Comparison of ENCODE assay signal across 1 cellular context in genomic region chr6:3724451-3725144, GRCh38.
TF ChIP-seq lines count a peak whose summit lies in the region.

No MANE protein-coding gene starts in this region.

TF ChIP-seq in IMR-90, 13 proteins besides CTCF, POLR2A, EP300 and RAD21 (continued from another document):
- TF ChIP-seq MXI1 (IDR thresholded peaks at IDR 0.05; ENCODE audit: borderline replicate concordance, low read depth, low read length): no peak
- no peak for TF ChIP-seq USF2 (IDR thresholded peaks at IDR 0.05; ENCODE audit: low read depth, low read length)
- no peak for TF ChIP-seq SMC3 (IDR thresholded peaks at IDR 0.05; ENCODE audit: low read depth, low read length)
- no peak for TF ChIP-seq MAFK (IDR thresholded peaks at IDR 0.05; ENCODE audit: low read depth, low read length)
- no peak for TF ChIP-seq FOS (IDR thresholded peaks at IDR 0.05; ENCODE audit: low read depth, low read length)
- no peak for TF ChIP-seq RFX5 (IDR thresholded peaks at IDR 0.05; ENCODE audit: low read depth, low read length)
- TF ChIP-seq MAZ (IDR thresholded peaks at IDR 0.05; ENCODE audit: borderline replicate concordance, low read depth, low read length): no peak
- no peak for TF ChIP-seq CHD1 (IDR thresholded peaks at IDR 0.05; ENCODE audit: low read depth, low read length)
- TF ChIP-seq NFE2L2 (IDR thresholded peaks at IDR 0.05; ENCODE audit: low read depth, low read length): no peak
- TF ChIP-seq CEBPB (IDR thresholded peaks at IDR 0.05; ENCODE audit: low read depth, low read length): no peak
- no peak for TF ChIP-seq ELK1 (IDR thresholded peaks at IDR 0.05; ENCODE audit: borderline replicate concordance, low read depth, low read length)
- TF ChIP-seq RCOR1 (IDR thresholded peaks at IDR 0.05; ENCODE audit: insufficient replicate concordance, low read length): no peak
